Comparison of ENCODE assay signal across 14 cellular contexts in the genomic region with DNA sequence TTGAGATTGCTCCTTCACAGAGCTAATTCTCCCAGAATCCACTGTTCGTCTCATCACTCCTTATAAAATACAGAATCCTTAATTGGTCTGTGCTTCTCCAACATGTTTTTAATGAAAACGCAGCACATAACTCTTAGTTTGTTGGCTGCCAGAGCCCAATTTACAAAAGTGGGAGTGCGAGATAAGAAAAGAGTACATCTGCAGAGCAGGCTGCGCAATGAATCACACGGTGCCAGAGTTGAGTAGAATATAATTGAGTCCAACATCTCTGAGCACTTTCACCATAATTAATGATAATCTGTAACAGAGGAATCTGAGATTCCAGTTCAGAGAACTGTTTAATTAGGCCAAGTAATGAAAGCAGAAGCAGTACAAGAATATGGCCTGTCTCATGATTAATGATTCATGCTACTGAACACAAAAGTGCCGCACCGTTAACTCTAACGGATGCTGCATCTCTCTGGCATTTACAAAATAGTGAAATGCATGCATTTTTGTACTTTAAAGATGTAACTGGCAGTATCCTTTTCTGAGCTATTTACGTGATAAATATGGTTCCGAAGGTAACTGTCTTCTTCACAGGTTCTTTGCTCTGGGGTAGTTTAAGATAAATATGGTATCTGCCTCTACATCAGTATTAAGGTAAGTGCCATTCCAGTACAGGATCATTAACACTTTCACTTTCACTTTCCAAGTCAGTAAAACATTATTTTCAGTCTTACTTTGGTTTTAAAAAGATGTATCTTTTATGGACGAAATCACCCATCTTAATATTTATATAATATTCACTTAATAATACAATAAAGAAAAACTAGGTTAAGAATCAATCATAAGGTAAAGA.
DNase-seq lines count a peak whose midpoint lies in the region; ATAC-seq, FAIRE-seq and TF ChIP-seq lines count a peak whose summit lies in the region.
"Had no signal": no experiment of that assay in that cellular context is flagged by ENCODE, and none has a peak within 500 bp of the region (broad histone marks: within the 10 kb centered on the region; RNA-seq: fewer than 3 reads in every experiment).

No MANE protein-coding gene starts in this region.

- H3K27me3 ChIP-seq in breast epithelium (no peaks in the 10 kb centered on the region), suprapubic skin (no peaks in the 10 kb centered on the region)
- no peaks in the 10 kb centered on the region for H3K27me3 ChIP-seq in CD4-positive, alpha-beta T cell (ENCODE audit: control insufficient read depth, insufficient read depth, low read length)

- H3K36me3 Mint-ChIP-seq in MCF 10A (ENCODE audit: insufficient read depth, unreplicated experiment), result no peaks in the 10 kb centered on the region
- H3K36me3 Mint-ChIP-seq in CD4-positive, alpha-beta T cell (ENCODE audit: low read depth), result no peaks in the 10 kb centered on the region

- H3K4me1 ChIP-seq in breast epithelium, result no peaks in the 10 kb centered on the region
- no peaks in the 10 kb centered on the region for H3K4me1 ChIP-seq in suprapubic skin

- POLR2A ChIA-PET in MCF 10A (lab: Yijun Ruan, JAX), result no interaction called here
- POLR2A ChIA-PET in CD4-positive, alpha-beta T cell (lab: Charles Lee), result no interaction called here

- no TSS peak for BruUV-seq in MCF 10A (replicated peaks; lab: Mats Ljungman, UMichigan)

- no peak overlapping the region for H3K27ac Mint-ChIP-seq in MCF 10A (ENCODE audit: low read depth, unreplicated experiment)
- no peak overlapping the region for H3K27ac Mint-ChIP-seq in CD4-positive, alpha-beta T cell
- H3K27ac Mint-ChIP-seq: stimulated activated naive CD8-positive, alpha-beta T cell treated with anti-CD3 and anti-CD28 coated beads, Interleukin-15, Interleukin-2, amounts not matched to agents 100 ng/mL and 50 ng/mL, for 24 hours had no signal

- no peak overlapping the region for H3K4me3 Mint-ChIP-seq in MCF 10A (ENCODE audit: unreplicated experiment)
- H3K4me3 Mint-ChIP-seq in CD4-positive, alpha-beta T cell, result no peak overlapping the region
- H3K4me3 Mint-ChIP-seq: central memory CD8-positive, alpha-beta T cell; stimulated activated naive CD8-positive, alpha-beta T cell treated with anti-CD3 and anti-CD28 coated beads, Interleukin-15, Interleukin-2, amounts not matched to agents 100 ng/mL and 50 ng/mL, for 24 hours had no signal

- no peaks in the 10 kb centered on the region for H3K9me3 Mint-ChIP-seq in MCF 10A (ENCODE audit: unreplicated experiment)
- no peaks in the 10 kb centered on the region for H3K9me3 Mint-ChIP-seq in CD4-positive, alpha-beta T cell
- H3K9me3 Mint-ChIP-seq: stimulated activated naive CD8-positive, alpha-beta T cell treated with anti-CD3 and anti-CD28 coated beads, Interleukin-15, Interleukin-2, amounts not matched to agents 100 ng/mL and 50 ng/mL, for 24 hours had no signal

- no peaks in the 10 kb centered on the region for H3K9me3 ChIP-seq in breast epithelium
- no peaks in the 10 kb centered on the region for H3K9me3 ChIP-seq in suprapubic skin
- no peaks in the 10 kb centered on the region for H3K9me3 ChIP-seq in CD4-positive, alpha-beta T cell (ENCODE audit: control insufficient read depth, low read length)

- peaks cover 4% of the 10 kb centered on the region for H3K4me1 Mint-ChIP-seq in MCF 10A (ENCODE audit: insufficient read depth, unreplicated experiment)
- H3K4me1 Mint-ChIP-seq in CD4-positive, alpha-beta T cell (ENCODE audit: low read depth), result no peaks in the 10 kb centered on the region
- H3K4me1 Mint-ChIP-seq: central memory CD8-positive, alpha-beta T cell had no signal

- DNase-seq in breast epithelium (ENCODE audit: low spot score in 2 of 2) (no peak), MCF 10A (ENCODE audit: unreplicated experiment) (no peak), RCC 7860 (ENCODE audit: low spot score) (no peak), fibroblast of the aortic adventitia (ENCODE audit: low read depth) (no peak), suprapubic skin (ENCODE audit: low spot score in 2 of 2) (no peak), NCI-H2107 (lab: John Stamatoyannopoulos, UW) (no peak), activated gamma-delta T cell treated with Interleukin-2 at 50 U/mL for 16 hours (no peak)
- DNase-seq in CD4-positive, alpha-beta T cell, result no peak
- DNase-seq: IMR-90, NCI-H2171 treated with DMSO at 0.1 percent for 48 hours had no signal

- no peaks in the 10 kb centered on the region for H3K27me3 Mint-ChIP-seq in MCF 10A (ENCODE audit: insufficient read depth, unreplicated experiment)
- H3K27me3 Mint-ChIP-seq in CD4-positive, alpha-beta T cell, result no peaks in the 10 kb centered on the region
- H3K27me3 Mint-ChIP-seq: central memory CD8-positive, alpha-beta T cell; stimulated activated naive CD8-positive, alpha-beta T cell treated with anti-CD3 and anti-CD28 coated beads, Interleukin-15, Interleukin-2, amounts not matched to agents 100 ng/mL and 50 ng/mL, for 24 hours had no signal

- TF ChIP-seq CTCF in breast epithelium (IDR thresholded peaks at IDR 0.05) (no peak), MCF 10A (IDR thresholded peaks at IDR 0.05; ENCODE audit: unreplicated experiment) (no peak), fibroblast of the aortic adventitia (IDR thresholded peaks at IDR 0.05; ENCODE audit: insufficient read depth, low read length) (no peak), suprapubic skin (IDR thresholded peaks at IDR 0.05) (no peak)
- no peak for TF ChIP-seq CTCF in CD4-positive, alpha-beta T cell (IDR thresholded peaks at IDR 0.05)

- H3K27ac ChIP-seq in breast epithelium, result no peak overlapping the region
- H3K27ac ChIP-seq in suprapubic skin, result no peak overlapping the region
- no peak overlapping the region for H3K27ac ChIP-seq in CD4-positive, alpha-beta T cell (ENCODE audit: low read depth, low read length)

- no peak for TF ChIP-seq POLR2A in breast epithelium (IDR thresholded peaks at IDR 0.05)
- TF ChIP-seq POLR2A in suprapubic skin (IDR thresholded peaks at IDR 0.05), result no peak

- ATAC-seq in CD4-positive, alpha-beta T cell (ENCODE audit: poor library complexity), result no peak
- ATAC-seq: activated CD4-positive, CD25-positive, alpha-beta regulatory T cell treated with anti-CD3 and anti-CD28 coated beads, Interleukin-2, amount 50 U/mL, for 24 hours had no signal

- peak overlapping the region; percentile 20 to 51 (median 43) for H3K4me3 ChIP-seq in breast epithelium
- H3K4me3 ChIP-seq in fibroblast of the aortic adventitia (ENCODE audit: low read depth, low read length), result peak overlapping the region; percentile 45
- peak overlapping the region; percentile 1 for H3K4me3 ChIP-seq in suprapubic skin

- FAIRE-seq in RCC 7860 (lab: Jason Lieb, UNC), result peak; percentile 5
- FAIRE-seq: keratinocyte had no signal

- TF ChIP-seq EP300 in suprapubic skin (IDR thresholded peaks at IDR 0.05), result no peak

- WGBS in suprapubic skin, result 53% methylated on average over 11 of the region's 11 CpGs

- CTCF ChIA-PET in MCF 10A (lab: Yijun Ruan, JAX), result no interaction called here
- CTCF ChIA-PET in CD4-positive, alpha-beta T cell (lab: Charles Lee), result no interaction called here

- intact Hi-C loops in breast epithelium (cut with DNase I; ENCODE audit: low total_unique reads) (no loop called here), MCF 10A (cut with micrococcal nuclease) (no loop called here)
- intact Hi-C loops in CD4-positive, alpha-beta T cell (cut with DNase I, micrococcal nuclease), result no loop called here

- H3K36me3 ChIP-seq in breast epithelium (no peaks in the 10 kb centered on the region), suprapubic skin (no peaks in the 10 kb centered on the region)
